ENCODE assay signal across 1 cellular context in the genomic region with DNA sequence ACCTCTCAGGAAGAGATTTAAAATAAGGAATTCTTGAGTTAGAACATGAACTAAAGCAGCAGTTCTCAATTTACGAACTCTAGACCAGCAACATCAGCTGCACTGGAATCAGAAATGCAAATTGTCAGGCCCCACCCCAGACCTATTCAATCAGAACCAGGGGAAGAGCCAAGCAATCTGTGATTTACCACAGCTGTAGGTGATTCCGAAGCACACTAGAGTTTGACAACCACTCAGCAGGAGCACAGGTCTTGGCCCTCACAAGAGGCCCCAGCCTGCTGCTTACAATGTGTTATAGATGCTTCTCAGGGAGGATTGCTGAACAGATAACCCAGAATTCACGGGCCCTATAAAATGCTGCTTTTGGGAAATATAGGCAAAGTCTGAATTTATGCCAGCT.
TF ChIP-seq lines count a peak whose summit lies in the region.

No MANE protein-coding gene starts in this region.

TF ChIP-seq in GM23338, 12 proteins besides CTCF, POLR2A, EP300 and RAD21 (continued from another document):
- TF ChIP-seq, protein P1, sequence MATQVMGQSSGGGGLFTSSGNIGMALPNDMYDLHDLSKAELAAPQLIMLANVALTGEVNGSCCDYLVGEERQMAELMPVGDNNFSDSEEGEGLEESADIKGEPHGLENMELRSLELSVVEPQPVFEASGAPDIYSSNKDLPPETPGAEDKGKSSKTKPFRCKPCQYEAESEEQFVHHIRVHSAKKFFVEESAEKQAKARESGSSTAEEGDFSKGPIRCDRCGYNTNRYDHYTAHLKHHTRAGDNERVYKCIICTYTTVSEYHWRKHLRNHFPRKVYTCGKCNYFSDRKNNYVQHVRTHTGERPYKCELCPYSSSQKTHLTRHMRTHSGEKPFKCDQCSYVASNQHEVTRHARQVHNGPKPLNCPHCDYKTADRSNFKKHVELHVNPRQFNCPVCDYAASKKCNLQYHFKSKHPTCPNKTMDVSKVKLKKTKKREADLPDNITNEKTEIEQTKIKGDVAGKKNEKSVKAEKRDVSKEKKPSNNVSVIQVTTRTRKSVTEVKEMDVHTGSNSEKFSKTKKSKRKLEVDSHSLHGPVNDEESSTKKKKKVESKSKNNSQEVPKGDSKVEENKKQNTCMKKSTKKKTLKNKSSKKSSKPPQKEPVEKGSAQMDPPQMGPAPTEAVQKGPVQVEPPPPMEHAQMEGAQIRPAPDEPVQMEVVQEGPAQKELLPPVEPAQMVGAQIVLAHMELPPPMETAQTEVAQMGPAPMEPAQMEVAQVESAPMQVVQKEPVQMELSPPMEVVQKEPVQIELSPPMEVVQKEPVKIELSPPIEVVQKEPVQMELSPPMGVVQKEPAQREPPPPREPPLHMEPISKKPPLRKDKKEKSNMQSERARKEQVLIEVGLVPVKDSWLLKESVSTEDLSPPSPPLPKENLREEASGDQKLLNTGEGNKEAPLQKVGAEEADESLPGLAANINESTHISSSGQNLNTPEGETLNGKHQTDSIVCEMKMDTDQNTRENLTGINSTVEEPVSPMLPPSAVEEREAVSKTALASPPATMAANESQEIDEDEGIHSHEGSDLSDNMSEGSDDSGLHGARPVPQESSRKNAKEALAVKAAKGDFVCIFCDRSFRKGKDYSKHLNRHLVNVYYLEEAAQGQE (IDR thresholded peaks at IDR 0.05; ENCODE audit: unreplicated experiment): no peak
- TF ChIP-seq EZH2phosphoT487 (IDR thresholded peaks at IDR 0.05; ENCODE audit: unreplicated experiment): no peak
- TF ChIP-seq, protein P2, sequence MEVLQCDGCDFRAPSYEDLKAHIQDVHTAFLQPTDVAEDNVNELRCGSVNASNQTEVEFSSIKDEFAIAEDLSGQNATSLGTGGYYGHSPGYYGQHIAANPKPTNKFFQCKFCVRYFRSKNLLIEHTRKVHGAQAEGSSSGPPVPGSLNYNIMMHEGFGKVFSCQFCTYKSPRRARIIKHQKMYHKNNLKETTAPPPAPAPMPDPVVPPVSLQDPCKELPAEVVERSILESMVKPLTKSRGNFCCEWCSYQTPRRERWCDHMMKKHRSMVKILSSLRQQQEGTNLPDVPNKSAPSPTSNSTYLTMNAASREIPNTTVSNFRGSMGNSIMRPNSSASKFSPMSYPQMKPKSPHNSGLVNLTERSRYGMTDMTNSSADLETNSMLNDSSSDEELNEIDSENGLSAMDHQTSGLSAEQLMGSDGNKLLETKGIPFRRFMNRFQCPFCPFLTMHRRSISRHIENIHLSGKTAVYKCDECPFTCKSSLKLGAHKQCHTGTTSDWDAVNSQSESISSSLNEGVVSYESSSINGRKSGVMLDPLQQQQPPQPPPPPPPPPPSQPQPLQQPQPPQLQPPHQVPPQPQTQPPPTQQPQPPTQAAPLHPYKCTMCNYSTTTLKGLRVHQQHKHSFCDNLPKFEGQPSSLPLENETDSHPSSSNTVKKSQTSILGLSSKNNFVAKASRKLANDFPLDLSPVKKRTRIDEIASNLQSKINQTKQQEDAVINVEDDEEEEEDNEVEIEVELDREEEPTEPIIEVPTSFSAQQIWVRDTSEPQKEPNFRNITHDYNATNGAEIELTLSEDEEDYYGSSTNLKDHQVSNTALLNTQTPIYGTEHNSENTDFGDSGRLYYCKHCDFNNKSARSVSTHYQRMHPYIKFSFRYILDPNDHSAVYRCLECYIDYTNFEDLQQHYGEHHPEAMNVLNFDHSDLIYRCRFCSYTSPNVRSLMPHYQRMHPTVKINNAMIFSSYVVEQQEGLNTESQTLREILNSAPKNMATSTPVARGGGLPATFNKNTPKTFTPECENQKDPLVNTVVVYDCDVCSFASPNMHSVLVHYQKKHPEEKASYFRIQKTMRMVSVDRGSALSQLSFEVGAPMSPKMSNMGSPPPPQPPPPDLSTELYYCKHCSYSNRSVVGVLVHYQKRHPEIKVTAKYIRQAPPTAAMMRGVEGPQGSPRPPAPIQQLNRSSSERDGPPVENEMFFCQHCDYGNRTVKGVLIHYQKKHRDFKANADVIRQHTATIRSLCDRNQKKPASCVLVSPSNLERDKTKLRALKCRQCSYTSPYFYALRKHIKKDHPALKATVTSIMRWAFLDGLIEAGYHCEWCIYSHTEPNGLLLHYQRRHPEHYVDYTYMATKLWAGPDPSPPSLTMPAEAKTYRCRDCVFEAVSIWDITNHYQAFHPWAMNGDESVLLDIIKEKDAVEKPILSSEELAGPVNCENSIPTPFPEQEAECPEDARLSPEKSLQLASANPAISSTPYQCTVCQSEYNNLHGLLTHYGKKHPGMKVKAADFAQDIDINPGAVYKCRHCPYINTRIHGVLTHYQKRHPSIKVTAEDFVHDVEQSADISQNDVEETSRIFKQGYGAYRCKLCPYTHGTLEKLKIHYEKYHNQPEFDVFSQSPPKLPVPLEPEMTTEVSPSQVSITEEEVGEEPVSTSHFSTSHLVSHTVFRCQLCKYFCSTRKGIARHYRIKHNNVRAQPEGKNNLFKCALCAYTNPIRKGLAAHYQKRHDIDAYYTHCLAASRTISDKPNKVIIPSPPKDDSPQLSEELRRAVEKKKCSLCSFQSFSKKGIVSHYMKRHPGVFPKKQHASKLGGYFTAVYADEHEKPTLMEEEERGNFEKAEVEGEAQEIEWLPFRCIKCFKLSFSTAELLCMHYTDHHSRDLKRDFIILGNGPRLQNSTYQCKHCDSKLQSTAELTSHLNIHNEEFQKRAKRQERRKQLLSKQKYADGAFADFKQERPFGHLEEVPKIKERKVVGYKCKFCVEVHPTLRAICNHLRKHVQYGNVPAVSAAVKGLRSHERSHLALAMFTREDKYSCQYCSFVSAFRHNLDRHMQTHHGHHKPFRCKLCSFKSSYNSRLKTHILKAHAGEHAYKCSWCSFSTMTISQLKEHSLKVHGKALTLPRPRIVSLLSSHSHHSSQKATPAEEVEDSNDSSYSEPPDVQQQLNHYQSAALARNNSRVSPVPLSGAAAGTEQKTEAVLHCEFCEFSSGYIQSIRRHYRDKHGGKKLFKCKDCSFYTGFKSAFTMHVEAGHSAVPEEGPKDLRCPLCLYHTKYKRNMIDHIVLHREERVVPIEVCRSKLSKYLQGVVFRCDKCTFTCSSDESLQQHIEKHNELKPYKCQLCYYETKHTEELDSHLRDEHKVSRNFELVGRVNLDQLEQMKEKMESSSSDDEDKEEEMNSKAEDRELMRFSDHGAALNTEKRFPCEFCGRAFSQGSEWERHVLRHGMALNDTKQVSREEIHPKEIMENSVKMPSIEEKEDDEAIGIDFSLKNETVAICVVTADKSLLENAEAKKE (CRISPR knock-in tag; IDR thresholded peaks at IDR 0.05): no peak
- no peak for TF ChIP-seq CREB1 (CRISPR knock-in tag; IDR thresholded peaks at IDR 0.05; ENCODE audit: low read depth)
- TF ChIP-seq EZH2 (IDR thresholded peaks at IDR 0.05; ENCODE audit: low read depth, unreplicated experiment): no peak
